Comparison of ENCODE assay signal across 2 cellular contexts in genomic region chr7:41437257-41438196, GRCh38.
TF ChIP-seq lines count a peak whose summit lies in the region.

No MANE protein-coding gene starts in this region.

TF ChIP-seq in IMR-90, 13 proteins besides CTCF, POLR2A, EP300 and RAD21:
- TF ChIP-seq NFE2L2 (IDR thresholded peaks at IDR 0.05; ENCODE audit: low read depth, low read length) (no peak), MAFK (IDR thresholded peaks at IDR 0.05; ENCODE audit: low read depth, low read length) (0 out of 2 replicates have a peak, but pooled peaks have one; percentile 20)

TF ChIP-seq in liver, 16 proteins besides CTCF, POLR2A, EP300 and RAD21:
- no peak for TF ChIP-seq NR2F2 (IDR thresholded peaks at IDR 0.05)
- TF ChIP-seq JUND (IDR thresholded peaks at IDR 0.05): peak; percentile 82 to 89
- TF ChIP-seq, protein P1, sequence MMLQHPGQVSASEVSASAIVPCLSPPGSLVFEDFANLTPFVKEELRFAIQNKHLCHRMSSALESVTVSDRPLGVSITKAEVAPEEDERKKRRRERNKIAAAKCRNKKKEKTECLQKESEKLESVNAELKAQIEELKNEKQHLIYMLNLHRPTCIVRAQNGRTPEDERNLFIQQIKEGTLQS (IDR thresholded peaks at IDR 0.05): peak; percentile 75
- peak in 1 of 2 donors; percentile 10 for TF ChIP-seq EGR1 (IDR thresholded peaks at IDR 0.05; ENCODE audit: low read depth in 2 of 2)
- TF ChIP-seq, protein P2, sequence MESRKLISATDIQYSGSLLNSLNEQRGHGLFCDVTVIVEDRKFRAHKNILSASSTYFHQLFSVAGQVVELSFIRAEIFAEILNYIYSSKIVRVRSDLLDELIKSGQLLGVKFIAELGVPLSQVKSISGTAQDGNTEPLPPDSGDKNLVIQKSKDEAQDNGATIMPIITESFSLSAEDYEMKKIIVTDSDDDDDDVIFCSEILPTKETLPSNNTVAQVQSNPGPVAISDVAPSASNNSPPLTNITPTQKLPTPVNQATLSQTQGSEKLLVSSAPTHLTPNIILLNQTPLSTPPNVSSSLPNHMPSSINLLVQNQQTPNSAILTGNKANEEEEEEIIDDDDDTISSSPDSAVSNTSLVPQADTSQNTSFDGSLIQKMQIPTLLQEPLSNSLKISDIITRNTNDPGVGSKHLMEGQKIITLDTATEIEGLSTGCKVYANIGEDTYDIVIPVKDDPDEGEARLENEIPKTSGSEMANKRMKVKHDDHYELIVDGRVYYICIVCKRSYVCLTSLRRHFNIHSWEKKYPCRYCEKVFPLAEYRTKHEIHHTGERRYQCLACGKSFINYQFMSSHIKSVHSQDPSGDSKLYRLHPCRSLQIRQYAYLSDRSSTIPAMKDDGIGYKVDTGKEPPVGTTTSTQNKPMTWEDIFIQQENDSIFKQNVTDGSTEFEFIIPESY (IDR thresholded peaks at IDR 0.05): peak; percentile 24
- TF ChIP-seq RXRA (IDR thresholded peaks at IDR 0.05): peak; percentile 82 to 86
- TF ChIP-seq GABPA (IDR thresholded peaks at IDR 0.05 in 1 of 2, conservative IDR thresholded peaks at IDR 0.05 in 1 of 2): no peak
- TF ChIP-seq MAX (IDR thresholded peaks at IDR 0.05): peak; percentile 44
- TF ChIP-seq FOXA1 (IDR thresholded peaks at IDR 0.05): no peak
- TF ChIP-seq YY1 (IDR thresholded peaks at IDR 0.05): peak; percentile 54
- TF ChIP-seq, protein P3, sequence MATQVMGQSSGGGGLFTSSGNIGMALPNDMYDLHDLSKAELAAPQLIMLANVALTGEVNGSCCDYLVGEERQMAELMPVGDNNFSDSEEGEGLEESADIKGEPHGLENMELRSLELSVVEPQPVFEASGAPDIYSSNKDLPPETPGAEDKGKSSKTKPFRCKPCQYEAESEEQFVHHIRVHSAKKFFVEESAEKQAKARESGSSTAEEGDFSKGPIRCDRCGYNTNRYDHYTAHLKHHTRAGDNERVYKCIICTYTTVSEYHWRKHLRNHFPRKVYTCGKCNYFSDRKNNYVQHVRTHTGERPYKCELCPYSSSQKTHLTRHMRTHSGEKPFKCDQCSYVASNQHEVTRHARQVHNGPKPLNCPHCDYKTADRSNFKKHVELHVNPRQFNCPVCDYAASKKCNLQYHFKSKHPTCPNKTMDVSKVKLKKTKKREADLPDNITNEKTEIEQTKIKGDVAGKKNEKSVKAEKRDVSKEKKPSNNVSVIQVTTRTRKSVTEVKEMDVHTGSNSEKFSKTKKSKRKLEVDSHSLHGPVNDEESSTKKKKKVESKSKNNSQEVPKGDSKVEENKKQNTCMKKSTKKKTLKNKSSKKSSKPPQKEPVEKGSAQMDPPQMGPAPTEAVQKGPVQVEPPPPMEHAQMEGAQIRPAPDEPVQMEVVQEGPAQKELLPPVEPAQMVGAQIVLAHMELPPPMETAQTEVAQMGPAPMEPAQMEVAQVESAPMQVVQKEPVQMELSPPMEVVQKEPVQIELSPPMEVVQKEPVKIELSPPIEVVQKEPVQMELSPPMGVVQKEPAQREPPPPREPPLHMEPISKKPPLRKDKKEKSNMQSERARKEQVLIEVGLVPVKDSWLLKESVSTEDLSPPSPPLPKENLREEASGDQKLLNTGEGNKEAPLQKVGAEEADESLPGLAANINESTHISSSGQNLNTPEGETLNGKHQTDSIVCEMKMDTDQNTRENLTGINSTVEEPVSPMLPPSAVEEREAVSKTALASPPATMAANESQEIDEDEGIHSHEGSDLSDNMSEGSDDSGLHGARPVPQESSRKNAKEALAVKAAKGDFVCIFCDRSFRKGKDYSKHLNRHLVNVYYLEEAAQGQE (IDR thresholded peaks at IDR 0.05): peak; percentile 48
- peak; percentile 74 to 81 for TF ChIP-seq HNF4A (conservative IDR thresholded peaks at IDR 0.05)
- TF ChIP-seq HNF4G (IDR thresholded peaks at IDR 0.05): peak; percentile 28
- peak; percentile 91 for TF ChIP-seq SP1 (IDR thresholded peaks at IDR 0.05)
- peak; percentile 51 for TF ChIP-seq TAF1 (conservative IDR thresholded peaks at IDR 0.05)
- TF ChIP-seq FOXA2 (IDR thresholded peaks at IDR 0.05): no peak
